11 cellular contexts compared by ENCODE assay signal in the genomic region with DNA sequence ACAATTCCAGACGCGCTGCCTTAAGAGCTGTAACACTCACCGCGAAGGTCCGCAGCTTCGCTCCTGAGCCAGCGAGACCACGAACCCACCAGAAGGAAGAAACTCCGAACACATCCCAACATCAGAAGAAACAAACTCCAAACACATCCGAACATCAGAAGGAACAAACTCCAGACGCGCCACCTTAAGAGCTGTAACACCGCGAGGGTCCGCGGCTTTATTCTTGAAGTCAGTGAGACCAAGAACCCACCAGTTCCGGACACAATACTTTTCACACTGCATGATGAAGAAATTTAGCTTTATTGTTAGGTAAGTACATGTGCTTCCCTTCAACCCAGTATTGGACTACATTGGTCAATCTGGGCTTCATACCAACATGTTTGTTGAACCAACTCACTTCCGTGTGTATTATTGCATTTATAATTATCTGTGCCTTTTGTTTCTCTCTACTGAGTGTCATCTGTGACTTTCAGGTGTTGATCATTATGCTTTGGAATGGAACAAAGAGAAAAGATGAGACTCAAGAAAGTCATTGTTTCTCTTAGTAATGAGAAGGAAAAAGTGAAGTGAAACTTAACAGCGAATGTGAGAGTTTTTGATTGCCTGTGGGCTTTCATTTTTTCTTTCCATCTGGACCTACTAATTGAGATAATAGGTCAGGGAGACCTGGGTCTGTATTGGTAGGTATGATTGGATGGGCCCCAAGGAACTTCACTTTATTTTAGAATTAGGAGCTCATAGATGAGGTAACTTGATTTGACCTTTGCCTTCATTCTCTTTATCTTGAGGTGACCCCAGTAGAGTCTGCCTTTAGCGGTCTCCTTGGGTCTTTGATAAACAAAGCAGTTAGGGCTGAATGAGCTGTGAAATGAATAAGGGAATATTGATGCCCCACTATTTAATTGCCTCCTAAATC.
DNase-seq lines count a peak whose midpoint lies in the region; ATAC-seq, FAIRE-seq and TF ChIP-seq lines count a peak whose summit lies in the region.
"Had no signal": no experiment of that assay in that cellular context is flagged by ENCODE, and none has a peak within 500 bp of the region (broad histone marks: within the 10 kb centered on the region; RNA-seq: fewer than 3 reads in every experiment).

No MANE protein-coding gene starts in this region.

- ATAC-seq in GM19372 (IDR thresholded peaks at IDR 0.05; ENCODE audit: low read depth, unreplicated experiment) (peak; percentile 90), HG02678 (IDR thresholded peaks at IDR 0.05; ENCODE audit: unreplicated experiment) (peak; percentile 95), HG03439 (IDR thresholded peaks at IDR 0.05; ENCODE audit: unreplicated experiment) (peak; percentile 81)

- peak; percentile 81 for FAIRE-seq in GM12891 (lab: Jason Lieb, UNC)

- TF ChIP-seq POLR2A in GM12891 (IDR thresholded peaks at IDR 0.05; ENCODE audit: low read depth, low read length) = no peak

- DNase-seq in GM12891 (ENCODE audit: insufficient read length, low spot score) (peak; percentile 44), DMS53 treated with DMSO at 0.1 percent for 48 hours (lab: John Stamatoyannopoulos, UW; ENCODE audit: unreplicated experiment) (no peak), iPS-NIHi7 (ENCODE audit: extremely low spot score) (no peak), islet precursor cell (no peak), ecto neural progenitor cell (ENCODE audit: low spot score) (no peak)
- DNase-seq: activated T-cell treated with anti-CD3 and anti-CD28 coated beads for 4 hours, naive B cell, NCI-H1048 had no signal

TF ChIP-seq in GM12891, 5 proteins besides CTCF, POLR2A, EP300 and RAD21:
- peak; percentile 94 for TF ChIP-seq SPI1 (IDR thresholded peaks at IDR 0.05; ENCODE audit: low read depth, low read length)
- no peak for TF ChIP-seq POU2F2 (IDR thresholded peaks at IDR 0.05; ENCODE audit: low read depth, low read length)
